In the genomic region with DNA sequence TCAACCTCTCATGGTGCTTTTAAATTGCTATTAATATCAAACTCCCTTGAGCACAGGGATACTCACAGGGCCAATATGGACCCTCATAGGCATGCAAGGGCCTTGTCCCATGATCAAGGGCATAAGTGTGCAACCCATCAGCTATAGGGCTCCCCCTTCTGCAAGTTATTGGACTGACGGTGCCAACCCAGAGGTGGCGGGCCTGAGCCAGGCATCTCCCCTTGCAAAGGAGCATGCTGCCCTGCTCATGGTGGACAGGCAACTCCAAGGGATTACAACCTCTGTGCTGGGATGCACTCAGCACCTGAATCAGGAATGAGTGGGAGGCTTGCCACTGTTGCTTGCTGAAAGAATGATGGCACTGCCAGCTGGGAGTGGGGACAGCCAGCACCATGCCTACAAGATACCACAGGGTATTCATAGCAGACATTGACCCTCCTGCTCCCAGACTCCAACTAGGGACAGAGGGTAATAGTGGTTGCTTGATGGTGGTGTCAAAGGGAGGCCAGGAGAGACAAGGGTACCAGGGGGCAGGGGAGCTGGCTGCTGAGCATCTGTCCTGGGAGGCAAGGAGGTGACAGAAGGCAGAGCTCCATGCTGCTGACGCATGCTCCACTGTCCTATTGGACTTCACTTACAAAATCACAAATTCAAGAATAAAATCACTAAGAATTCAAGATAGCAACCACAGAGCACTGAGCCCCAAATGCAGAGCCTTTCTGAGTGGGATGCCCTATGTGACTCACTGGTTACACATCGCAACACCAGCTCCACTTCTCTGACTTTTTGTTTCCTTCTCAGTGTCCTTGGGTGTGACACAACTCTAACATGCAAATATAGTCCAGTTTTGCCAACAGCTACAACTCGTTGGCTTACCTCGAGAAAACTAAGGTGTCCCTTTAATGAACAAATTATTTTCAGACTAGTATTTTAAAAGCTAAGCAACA, we compare ENCODE assay signal across 11 cellular contexts.
DNase-seq lines count a peak whose midpoint lies in the region; ATAC-seq and TF ChIP-seq lines count a peak whose summit lies in the region.
"Had no signal": no experiment of that assay in that cellular context is flagged by ENCODE, and none has a peak within 500 bp of the region (broad histone marks: within the 10 kb centered on the region; RNA-seq: fewer than 3 reads in every experiment).

No MANE protein-coding gene starts in this region.

- ATAC-seq in HG02885 (IDR thresholded peaks at IDR 0.05; ENCODE audit: poor library complexity, unreplicated experiment): peak; percentile 48

- H3K36me3 Mint-ChIP-seq in MCF 10A (ENCODE audit: insufficient read depth, unreplicated experiment): no peaks in the 10 kb centered on the region

- no peak overlapping the region for H3K4me3 Mint-ChIP-seq in MCF 10A (ENCODE audit: unreplicated experiment)
- H3K4me3 Mint-ChIP-seq: activated T-helper 1 cell treated with anti-CD3 and anti-CD28 coated beads, Interleukin-12 subunit alpha, Interleukin-12 subunit beta, Interleukin-2, Interleukin-4 antibody, amounts not matched to agents 30 ng/mL and 10 ng/mL and 1 ng/mL, durations not matched to agents 14 hours and 24 hours and 36 hours had no signal

- peaks cover 49% of the 10 kb centered on the region for H3K4me1 Mint-ChIP-seq in MCF 10A (ENCODE audit: insufficient read depth, unreplicated experiment)

- H3K27me3 ChIP-seq in breast epithelium: no peaks in the 10 kb centered on the region
- no peaks in the 10 kb centered on the region for H3K27me3 ChIP-seq in brain microvascular endothelial cell (replicated peaks)
- H3K27me3 ChIP-seq: dorsolateral prefrontal cortex had no signal

- no peaks in the 10 kb centered on the region for H3K27me3 Mint-ChIP-seq in MCF 10A (ENCODE audit: insufficient read depth, unreplicated experiment)

- H3K9me3 ChIP-seq in breast epithelium: no peaks in the 10 kb centered on the region

- DNase-seq in MCF 10A (ENCODE audit: unreplicated experiment) (peak; percentile 63), breast epithelium (ENCODE audit: low spot score in 2 of 2) (no peak), brain microvascular endothelial cell (peak; percentile 72), skeletal muscle cell (ENCODE audit: low read depth) (peak; percentile 70), SIG-M5 treated with dmso at 0.1 percent for 504 hours (lab: John Stamatoyannopoulos, UW; ENCODE audit: unreplicated experiment) (no peak), H4 (ENCODE audit: low spot score) (no peak)
- no peak for DNase-seq in central memory CD4-positive, alpha-beta T cell

- TF ChIP-seq POLR2A in breast epithelium (IDR thresholded peaks at IDR 0.05): no peak

- H3K4me3 ChIP-seq in breast epithelium: no peak overlapping the region
- H3K4me3 ChIP-seq in brain microvascular endothelial cell (ENCODE audit: low read depth, low read length): no peak overlapping the region
- H3K4me3 ChIP-seq in skeletal muscle cell (ENCODE audit: low read depth, low read length): no peak overlapping the region
- H3K4me3 ChIP-seq: dorsolateral prefrontal cortex had no signal

- in situ Hi-C loops in brain microvascular endothelial cell (cut with HindIII; ENCODE audit: low pct_ligation_motif_present, low sequenced_read_pairs): no loop called here

- TF ChIP-seq CTCF in MCF 10A (IDR thresholded peaks at IDR 0.05; ENCODE audit: unreplicated experiment) (no peak), breast epithelium (IDR thresholded peaks at IDR 0.05) (no peak), brain microvascular endothelial cell (IDR thresholded peaks at IDR 0.05; ENCODE audit: low read depth, low read length, missing control alignments) (peak; percentile 21)

- peak overlapping the region; percentile 66 for H3K27ac Mint-ChIP-seq in MCF 10A (ENCODE audit: low read depth, unreplicated experiment)
- H3K27ac Mint-ChIP-seq: activated T-helper 1 cell treated with anti-CD3 and anti-CD28 coated beads, Interleukin-12 subunit alpha, Interleukin-12 subunit beta, Interleukin-2, Interleukin-4 antibody, amounts not matched to agents 30 ng/mL and 10 ng/mL and 1 ng/mL, durations not matched to agents 14 hours and 24 hours and 36 hours had no signal

- POLR2A ChIA-PET in MCF 10A (lab: Yijun Ruan, JAX): interaction anchor here (0.7 to 0.9 kb wide), 2 partner anchors 28 to 143 kb away, joined by 3 to 5 read pairs; no protein-coding TSS in a partner anchor

- H3K36me3 ChIP-seq in breast epithelium: no peaks in the 10 kb centered on the region
- no peaks in the 10 kb centered on the region for H3K36me3 ChIP-seq in brain microvascular endothelial cell (replicated peaks)

- no peaks in the 10 kb centered on the region for H3K9me3 Mint-ChIP-seq in MCF 10A (ENCODE audit: unreplicated experiment)
- H3K9me3 Mint-ChIP-seq: activated T-helper 1 cell treated with anti-CD3 and anti-CD28 coated beads, Interleukin-12 subunit alpha, Interleukin-12 subunit beta, Interleukin-2, Interleukin-4 antibody, amounts not matched to agents 30 ng/mL and 10 ng/mL and 1 ng/mL, durations not matched to agents 14 hours and 24 hours and 36 hours had no signal

- no TSS peak for BruUV-seq in MCF 10A (replicated peaks; lab: Mats Ljungman, UMichigan)

- intact Hi-C loops in MCF 10A (cut with micrococcal nuclease): no loop called here
- intact Hi-C loops in breast epithelium (cut with DNase I; ENCODE audit: low total_unique reads): no loop called here

- H3K4me1 ChIP-seq in breast epithelium: no peaks in the 10 kb centered on the region

- H3K27ac ChIP-seq in breast epithelium (no peak overlapping the region), brain microvascular endothelial cell (no peak overlapping the region)
- H3K27ac ChIP-seq: C4-2B had no signal

- CTCF ChIA-PET in MCF 10A (lab: Yijun Ruan, JAX): interaction anchor here (0.6 to 1.8 kb wide), 8 partner anchors 15 to 1850 kb away, joined by 3 to 6 read pairs (median 3); partner anchors contain the start of gene DNAH7

Comparison
In these comparisons a context has a peak if more than half of its experiments do, and no peak if none do; other contexts are left out.
1. DNase-seq: peak in MCF 10A (single experiment), brain microvascular endothelial cell (single experiment) and skeletal muscle cell (single experiment); none in breast epithelium (0 of 2), SIG-M5 treated with dmso at 0.1 percent for 504 hours (single experiment), H4 (single experiment) and central memory CD4-positive, alpha-beta T cell (single experiment).